ENCODE assay signal across 1 cellular context in the genomic region with DNA sequence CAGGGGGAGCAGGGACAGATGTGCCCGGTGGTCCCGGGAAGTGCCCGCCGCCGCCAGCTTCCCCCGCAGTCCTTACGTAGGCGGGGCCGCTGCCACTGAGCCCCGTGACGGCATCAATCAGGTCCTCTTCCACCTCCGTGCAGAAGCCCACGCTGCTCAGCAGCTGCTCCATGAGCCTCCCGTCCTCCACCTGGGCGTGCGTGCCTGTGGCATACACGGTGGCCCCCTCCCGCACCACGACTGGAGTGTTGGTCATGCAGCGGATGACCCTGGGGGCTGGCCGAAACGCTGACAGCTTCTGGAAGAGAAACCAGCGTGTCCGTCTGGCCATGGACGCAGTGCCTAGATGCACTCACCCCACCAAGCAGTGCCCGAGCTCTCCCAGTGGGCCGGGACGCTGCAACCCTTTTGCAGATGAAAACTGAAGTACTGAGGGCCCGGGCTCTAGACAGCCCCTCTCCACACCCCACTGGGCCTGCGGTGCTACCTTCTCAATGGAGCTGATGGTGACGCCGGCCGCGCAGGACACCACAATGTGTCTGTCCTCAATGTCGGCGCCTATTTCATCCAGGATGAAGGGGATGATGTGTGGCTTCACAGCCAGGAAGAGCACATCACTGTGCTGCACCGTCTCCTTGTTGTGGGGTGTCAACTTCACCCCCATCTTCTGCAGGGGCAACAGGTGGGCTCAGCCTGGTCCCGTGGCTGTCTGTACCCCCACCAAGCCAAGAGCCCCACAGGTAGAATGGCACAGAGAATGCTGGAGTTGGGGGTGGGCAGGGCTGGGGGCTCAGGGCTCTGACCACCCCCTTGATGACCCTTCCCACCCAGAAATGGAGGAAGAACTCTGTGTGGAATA.
TF ChIP-seq lines count a peak whose summit lies in the region.

No MANE protein-coding gene starts in this region.

TF ChIP-seq in HEK293, 187 proteins besides CTCF, POLR2A, EP300 and RAD21 (continued from another document):
- TF ChIP-seq, protein P1, sequence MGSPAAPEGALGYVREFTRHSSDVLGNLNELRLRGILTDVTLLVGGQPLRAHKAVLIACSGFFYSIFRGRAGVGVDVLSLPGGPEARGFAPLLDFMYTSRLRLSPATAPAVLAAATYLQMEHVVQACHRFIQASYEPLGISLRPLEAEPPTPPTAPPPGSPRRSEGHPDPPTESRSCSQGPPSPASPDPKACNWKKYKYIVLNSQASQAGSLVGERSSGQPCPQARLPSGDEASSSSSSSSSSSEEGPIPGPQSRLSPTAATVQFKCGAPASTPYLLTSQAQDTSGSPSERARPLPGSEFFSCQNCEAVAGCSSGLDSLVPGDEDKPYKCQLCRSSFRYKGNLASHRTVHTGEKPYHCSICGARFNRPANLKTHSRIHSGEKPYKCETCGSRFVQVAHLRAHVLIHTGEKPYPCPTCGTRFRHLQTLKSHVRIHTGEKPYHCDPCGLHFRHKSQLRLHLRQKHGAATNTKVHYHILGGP (tag by site-specific recombination; IDR thresholded peaks at IDR 0.05), result no peak
- TF ChIP-seq ZNF324 (tag by site-specific recombination; IDR thresholded peaks at IDR 0.05) (no peak), ZBTB6 (tag by site-specific recombination; IDR thresholded peaks at IDR 0.05) (no peak), ZNF341 (tag by site-specific recombination; IDR thresholded peaks at IDR 0.05; ENCODE audit: low read depth) (no peak), ZNF548 (tag by site-specific recombination; IDR thresholded peaks at IDR 0.05) (no peak), HOXD13 (CRISPR knock-in tag; IDR thresholded peaks at IDR 0.05; ENCODE audit: borderline replicate concordance) (no peak), REPIN1 (tag by site-specific recombination; IDR thresholded peaks at IDR 0.05; ENCODE audit: low read depth) (no peak), ZNF658 (tag by site-specific recombination; IDR thresholded peaks at IDR 0.05) (no peak), ZNF792 (tag by site-specific recombination; IDR thresholded peaks at IDR 0.05) (no peak), ZNF561 (tag by site-specific recombination; IDR thresholded peaks at IDR 0.05; ENCODE audit: borderline replicate concordance) (no peak), ZNF350 (tag by site-specific recombination; IDR thresholded peaks at IDR 0.05) (no peak), SCRT2 (tag by site-specific recombination; IDR thresholded peaks at IDR 0.05) (peak; percentile 92), ZFHX2 (tag by site-specific recombination; conservative IDR thresholded peaks at IDR 0.05) (peak; percentile 76), YY1 (tag by site-specific recombination; IDR thresholded peaks at IDR 0.05) (no peak), ZNF707 (tag by site-specific recombination; IDR thresholded peaks at IDR 0.05) (no peak), ZSCAN30 (tag by site-specific recombination; IDR thresholded peaks at IDR 0.05) (no peak), ELK4 (IDR thresholded peaks at IDR 0.05; ENCODE audit: borderline replicate concordance, low read depth, low read length) (no peak), ZNF157 (tag by site-specific recombination; IDR thresholded peaks at IDR 0.05) (no peak), ZNF837 (tag by site-specific recombination; IDR thresholded peaks at IDR 0.05) (no peak), ZNF211 (tag by site-specific recombination; IDR thresholded peaks at IDR 0.05; ENCODE audit: low read depth) (no peak), ZNF335 (tag by site-specific recombination; conservative IDR thresholded peaks at IDR 0.05) (no peak), ZNF623 (tag by site-specific recombination; IDR thresholded peaks at IDR 0.05) (no peak), ZBTB8A (tag by site-specific recombination; IDR thresholded peaks at IDR 0.05) (no peak), ZNF10 (tag by site-specific recombination; IDR thresholded peaks at IDR 0.05) (no peak), ZNF433 (tag by site-specific recombination; IDR thresholded peaks at IDR 0.05; ENCODE audit: low read depth) (no peak), GFI1B (tag by site-specific recombination; IDR thresholded peaks at IDR 0.05) (no peak), ZNF19 (tag by site-specific recombination; IDR thresholded peaks at IDR 0.05; ENCODE audit: low read depth) (no peak), ZNF768 (tag by site-specific recombination; IDR thresholded peaks at IDR 0.05) (no peak), OVOL3 (tag by site-specific recombination; IDR thresholded peaks at IDR 0.05) (no peak), ZNF830 (tag by site-specific recombination; IDR thresholded peaks at IDR 0.05; ENCODE audit: low read depth) (no peak), ZNF221 (tag by site-specific recombination; IDR thresholded peaks at IDR 0.05; ENCODE audit: borderline replicate concordance) (no peak), ZNF391 (tag by site-specific recombination; IDR thresholded peaks at IDR 0.05; ENCODE audit: borderline replicate concordance, low read depth) (no peak), ZNF791 (tag by site-specific recombination; IDR thresholded peaks at IDR 0.05) (no peak), ZNF2 (tag by site-specific recombination; IDR thresholded peaks at IDR 0.05) (no peak)
- TF ChIP-seq, protein P2, sequence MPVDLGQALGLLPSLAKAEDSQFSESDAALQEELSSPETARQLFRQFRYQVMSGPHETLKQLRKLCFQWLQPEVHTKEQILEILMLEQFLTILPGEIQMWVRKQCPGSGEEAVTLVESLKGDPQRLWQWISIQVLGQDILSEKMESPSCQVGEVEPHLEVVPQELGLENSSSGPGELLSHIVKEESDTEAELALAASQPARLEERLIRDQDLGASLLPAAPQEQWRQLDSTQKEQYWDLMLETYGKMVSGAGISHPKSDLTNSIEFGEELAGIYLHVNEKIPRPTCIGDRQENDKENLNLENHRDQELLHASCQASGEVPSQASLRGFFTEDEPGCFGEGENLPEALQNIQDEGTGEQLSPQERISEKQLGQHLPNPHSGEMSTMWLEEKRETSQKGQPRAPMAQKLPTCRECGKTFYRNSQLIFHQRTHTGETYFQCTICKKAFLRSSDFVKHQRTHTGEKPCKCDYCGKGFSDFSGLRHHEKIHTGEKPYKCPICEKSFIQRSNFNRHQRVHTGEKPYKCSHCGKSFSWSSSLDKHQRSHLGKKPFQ (tag by site-specific recombination; IDR thresholded peaks at IDR 0.05), result no peak
- TF ChIP-seq, protein P3, sequence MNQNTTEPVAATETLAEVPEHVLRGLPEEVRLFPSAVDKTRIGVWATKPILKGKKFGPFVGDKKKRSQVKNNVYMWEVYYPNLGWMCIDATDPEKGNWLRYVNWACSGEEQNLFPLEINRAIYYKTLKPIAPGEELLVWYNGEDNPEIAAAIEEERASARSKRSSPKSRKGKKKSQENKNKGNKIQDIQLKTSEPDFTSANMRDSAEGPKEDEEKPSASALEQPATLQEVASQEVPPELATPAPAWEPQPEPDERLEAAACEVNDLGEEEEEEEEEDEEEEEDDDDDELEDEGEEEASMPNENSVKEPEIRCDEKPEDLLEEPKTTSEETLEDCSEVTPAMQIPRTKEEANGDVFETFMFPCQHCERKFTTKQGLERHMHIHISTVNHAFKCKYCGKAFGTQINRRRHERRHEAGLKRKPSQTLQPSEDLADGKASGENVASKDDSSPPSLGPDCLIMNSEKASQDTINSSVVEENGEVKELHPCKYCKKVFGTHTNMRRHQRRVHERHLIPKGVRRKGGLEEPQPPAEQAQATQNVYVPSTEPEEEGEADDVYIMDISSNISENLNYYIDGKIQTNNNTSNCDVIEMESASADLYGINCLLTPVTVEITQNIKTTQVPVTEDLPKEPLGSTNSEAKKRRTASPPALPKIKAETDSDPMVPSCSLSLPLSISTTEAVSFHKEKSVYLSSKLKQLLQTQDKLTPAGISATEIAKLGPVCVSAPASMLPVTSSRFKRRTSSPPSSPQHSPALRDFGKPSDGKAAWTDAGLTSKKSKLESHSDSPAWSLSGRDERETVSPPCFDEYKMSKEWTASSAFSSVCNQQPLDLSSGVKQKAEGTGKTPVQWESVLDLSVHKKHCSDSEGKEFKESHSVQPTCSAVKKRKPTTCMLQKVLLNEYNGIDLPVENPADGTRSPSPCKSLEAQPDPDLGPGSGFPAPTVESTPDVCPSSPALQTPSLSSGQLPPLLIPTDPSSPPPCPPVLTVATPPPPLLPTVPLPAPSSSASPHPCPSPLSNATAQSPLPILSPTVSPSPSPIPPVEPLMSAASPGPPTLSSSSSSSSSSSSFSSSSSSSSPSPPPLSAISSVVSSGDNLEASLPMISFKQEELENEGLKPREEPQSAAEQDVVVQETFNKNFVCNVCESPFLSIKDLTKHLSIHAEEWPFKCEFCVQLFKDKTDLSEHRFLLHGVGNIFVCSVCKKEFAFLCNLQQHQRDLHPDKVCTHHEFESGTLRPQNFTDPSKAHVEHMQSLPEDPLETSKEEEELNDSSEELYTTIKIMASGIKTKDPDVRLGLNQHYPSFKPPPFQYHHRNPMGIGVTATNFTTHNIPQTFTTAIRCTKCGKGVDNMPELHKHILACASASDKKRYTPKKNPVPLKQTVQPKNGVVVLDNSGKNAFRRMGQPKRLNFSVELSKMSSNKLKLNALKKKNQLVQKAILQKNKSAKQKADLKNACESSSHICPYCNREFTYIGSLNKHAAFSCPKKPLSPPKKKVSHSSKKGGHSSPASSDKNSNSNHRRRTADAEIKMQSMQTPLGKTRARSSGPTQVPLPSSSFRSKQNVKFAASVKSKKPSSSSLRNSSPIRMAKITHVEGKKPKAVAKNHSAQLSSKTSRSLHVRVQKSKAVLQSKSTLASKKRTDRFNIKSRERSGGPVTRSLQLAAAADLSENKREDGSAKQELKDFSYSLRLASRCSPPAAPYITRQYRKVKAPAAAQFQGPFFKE (tag by site-specific recombination; IDR thresholded peaks at IDR 0.05; ENCODE audit: borderline replicate concordance), result no peak
- TF ChIP-seq, protein P4, sequence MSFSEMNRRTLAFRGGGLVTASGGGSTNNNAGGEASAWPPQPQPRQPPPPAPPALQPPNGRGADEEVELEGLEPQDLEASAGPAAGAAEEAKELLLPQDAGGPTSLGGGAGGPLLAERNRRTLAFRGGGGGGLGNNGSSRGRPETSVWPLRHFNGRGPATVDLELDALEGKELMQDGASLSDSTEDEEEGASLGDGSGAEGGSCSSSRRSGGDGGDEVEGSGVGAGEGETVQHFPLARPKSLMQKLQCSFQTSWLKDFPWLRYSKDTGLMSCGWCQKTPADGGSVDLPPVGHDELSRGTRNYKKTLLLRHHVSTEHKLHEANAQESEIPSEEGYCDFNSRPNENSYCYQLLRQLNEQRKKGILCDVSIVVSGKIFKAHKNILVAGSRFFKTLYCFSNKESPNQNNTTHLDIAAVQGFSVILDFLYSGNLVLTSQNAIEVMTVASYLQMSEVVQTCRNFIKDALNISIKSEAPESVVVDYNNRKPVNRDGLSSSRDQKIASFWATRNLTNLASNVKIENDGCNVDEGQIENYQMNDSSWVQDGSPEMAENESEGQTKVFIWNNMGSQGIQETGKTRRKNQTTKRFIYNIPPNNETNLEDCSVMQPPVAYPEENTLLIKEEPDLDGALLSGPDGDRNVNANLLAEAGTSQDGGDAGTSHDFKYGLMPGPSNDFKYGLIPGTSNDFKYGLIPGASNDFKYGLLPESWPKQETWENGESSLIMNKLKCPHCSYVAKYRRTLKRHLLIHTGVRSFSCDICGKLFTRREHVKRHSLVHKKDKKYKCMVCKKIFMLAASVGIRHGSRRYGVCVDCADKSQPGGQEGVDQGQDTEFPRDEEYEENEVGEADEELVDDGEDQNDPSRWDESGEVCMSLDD (tag by site-specific recombination; IDR thresholded peaks at IDR 0.05), result no peak
- TF ChIP-seq, protein P5, sequence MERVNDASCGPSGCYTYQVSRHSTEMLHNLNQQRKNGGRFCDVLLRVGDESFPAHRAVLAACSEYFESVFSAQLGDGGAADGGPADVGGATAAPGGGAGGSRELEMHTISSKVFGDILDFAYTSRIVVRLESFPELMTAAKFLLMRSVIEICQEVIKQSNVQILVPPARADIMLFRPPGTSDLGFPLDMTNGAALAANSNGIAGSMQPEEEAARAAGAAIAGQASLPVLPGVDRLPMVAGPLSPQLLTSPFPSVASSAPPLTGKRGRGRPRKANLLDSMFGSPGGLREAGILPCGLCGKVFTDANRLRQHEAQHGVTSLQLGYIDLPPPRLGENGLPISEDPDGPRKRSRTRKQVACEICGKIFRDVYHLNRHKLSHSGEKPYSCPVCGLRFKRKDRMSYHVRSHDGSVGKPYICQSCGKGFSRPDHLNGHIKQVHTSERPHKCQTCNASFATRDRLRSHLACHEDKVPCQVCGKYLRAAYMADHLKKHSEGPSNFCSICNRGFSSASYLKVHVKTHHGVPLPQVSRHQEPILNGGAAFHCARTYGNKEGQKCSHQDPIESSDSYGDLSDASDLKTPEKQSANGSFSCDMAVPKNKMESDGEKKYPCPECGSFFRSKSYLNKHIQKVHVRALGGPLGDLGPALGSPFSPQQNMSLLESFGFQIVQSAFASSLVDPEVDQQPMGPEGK (tag by site-specific recombination; IDR thresholded peaks at IDR 0.05), result 0 out of 2 replicates have a peak, but pooled peaks have one; percentile 31
